Comparison of ENCODE assay signal across 1 cellular context in the genomic region with DNA sequence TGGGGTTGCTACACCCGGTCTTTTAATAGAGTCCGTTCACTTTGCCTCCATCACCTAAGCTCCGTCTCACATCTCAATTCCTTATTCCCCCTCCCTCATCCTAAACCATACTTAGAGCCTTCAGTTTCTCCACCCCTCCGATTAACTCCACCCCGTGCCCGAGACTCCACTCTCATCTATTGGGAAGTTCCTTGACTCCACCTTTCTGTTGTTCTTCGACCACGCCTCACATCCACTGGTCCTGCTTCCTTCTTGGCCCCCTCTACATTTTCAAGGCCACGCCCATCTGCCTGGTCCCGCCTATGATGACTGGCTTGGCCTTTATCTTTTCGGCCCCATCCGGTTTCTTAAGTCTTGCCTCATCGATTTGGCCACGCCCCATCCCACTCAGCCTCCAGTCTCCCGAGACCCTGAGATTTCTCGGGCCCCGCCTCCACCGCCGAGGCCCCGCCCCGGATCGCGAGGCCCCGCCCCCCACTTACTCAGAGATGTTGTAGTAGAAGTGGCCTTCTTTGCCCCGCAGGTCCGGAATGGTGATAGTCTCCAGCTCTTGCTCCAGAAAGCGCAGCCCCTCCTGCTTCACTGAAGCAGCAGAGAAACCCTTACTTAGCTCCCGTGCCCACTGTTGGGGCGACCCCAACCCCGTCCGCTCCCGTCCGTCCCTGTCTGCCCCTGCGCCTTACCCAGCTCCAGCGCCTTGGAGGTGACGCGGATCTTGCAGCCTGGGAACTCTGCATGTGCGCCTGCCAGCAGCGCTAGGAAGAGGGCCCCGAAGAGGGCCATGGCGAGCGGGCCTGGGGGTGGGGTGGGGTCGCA.
A peak's percentile ranks its signal among the peaks of the same experiment; 100 is the strongest.
TF ChIP-seq lines count a peak whose summit lies in the region.

No MANE protein-coding gene starts in this region.

TF ChIP-seq in IMR-90, 13 proteins besides CTCF, POLR2A, EP300 and RAD21:
- TF ChIP-seq MXI1 (IDR thresholded peaks at IDR 0.05; ENCODE audit: borderline replicate concordance, low read depth, low read length) = peak; percentile 64; the same call in 1 of the 2 replicates
- TF ChIP-seq MAZ (IDR thresholded peaks at IDR 0.05; ENCODE audit: borderline replicate concordance, low read depth, low read length) = peak; percentile 51; the same call in 1 of the 2 replicates
- TF ChIP-seq FOS (IDR thresholded peaks at IDR 0.05; ENCODE audit: low read depth, low read length) = no peak
- peak; percentile 97 for TF ChIP-seq CEBPB (IDR thresholded peaks at IDR 0.05; ENCODE audit: low read depth, low read length)
- peak; percentile 23; the same call in 1 of the 2 replicates for TF ChIP-seq NFE2L2 (IDR thresholded peaks at IDR 0.05; ENCODE audit: low read depth, low read length)
TF ChIP-seq in IMR-90: peak in this region for 4.
